ENCODE assay signal across 8 cellular contexts in genomic region chr20:51639206-51639832, GRCh38.
A peak's percentile ranks its signal among the peaks of the same experiment; 100 is the strongest.
DNase-seq lines count a peak whose midpoint lies in the region; ATAC-seq and TF ChIP-seq lines count a peak whose summit lies in the region.

No MANE protein-coding gene starts in this region.

- intact Hi-C loops in activated CD4-positive, alpha-beta T cell treated with anti-CD3 and anti-CD28 coated beads, Interleukin-2, amount 10 ng/mL, durations not matched to agents 24 days and 14 days (cut with micrococcal nuclease) = loop anchor here (1.0 to 10.0 kb wide), 4 partner anchors 161 to 575 kb away; no protein-coding TSS in a partner anchor
- intact Hi-C loops in dorsolateral prefrontal cortex (cut with DNase I) = loop anchor here (5.0 to 10.0 kb wide), 3 partner anchors 328 to 445 kb away; no protein-coding TSS in a partner anchor

- H3K9me3 Mint-ChIP-seq in activated CD4-positive, alpha-beta T cell treated with anti-CD3 and anti-CD28 coated beads, Interleukin-2, amount 10 ng/mL, durations not matched to agents 24 days and 14 days = no peaks in the 10 kb centered on the region

- H3K4me1 Mint-ChIP-seq in activated CD4-positive, alpha-beta T cell treated with anti-CD3 and anti-CD28 coated beads, Interleukin-2, amount 10 ng/mL, durations not matched to agents 24 days and 14 days = peaks cover 3% of the 10 kb centered on the region

- no peaks in the 10 kb centered on the region for H3K27me3 ChIP-seq in dorsolateral prefrontal cortex

- no peaks in the 10 kb centered on the region for H3K36me3 Mint-ChIP-seq in activated CD4-positive, alpha-beta T cell treated with anti-CD3 and anti-CD28 coated beads, Interleukin-2, amount 10 ng/mL, durations not matched to agents 24 days and 14 days (ENCODE audit: low read depth)

- no peak overlapping the region for H3K4me3 Mint-ChIP-seq in activated CD4-positive, alpha-beta T cell treated with anti-CD3 and anti-CD28 coated beads, Interleukin-2, amount 10 ng/mL, durations not matched to agents 24 days and 14 days

- TF ChIP-seq CTCF in AG09309 (IDR thresholded peaks at IDR 0.05; ENCODE audit: control insufficient read depth, insufficient read depth, low read depth, low read length, missing control alignments) (peak; percentile 85), dorsolateral prefrontal cortex (IDR thresholded peaks at IDR 0.05 in 54 of 56, conservative IDR thresholded peaks at IDR 0.05 in 2 of 56; ENCODE audit: low read depth in 1 of 56, partially characterized antibody in 56 of 56) (peak; percentile 39 to 90 (median 83))

- H3K27ac Mint-ChIP-seq in activated CD4-positive, alpha-beta T cell treated with anti-CD3 and anti-CD28 coated beads, Interleukin-2, amount 10 ng/mL, durations not matched to agents 24 days and 14 days = no peak overlapping the region

- peak overlapping the region in 2 of 59 donors; percentile 14 to 43 for H3K27ac ChIP-seq in dorsolateral prefrontal cortex

- peaks cover 2% of the 10 kb centered on the region for H3K27me3 Mint-ChIP-seq in activated CD4-positive, alpha-beta T cell treated with anti-CD3 and anti-CD28 coated beads, Interleukin-2, amount 10 ng/mL, durations not matched to agents 24 days and 14 days

- ATAC-seq in GM18861 (IDR thresholded peaks at IDR 0.05; ENCODE audit: unreplicated experiment) = peak; percentile 45

- DNase-seq in AG09309 (ENCODE audit: low read depth) (no peak), NCI-H2227 treated with DMSO at 0.1 percent for 48 hours (lab: John Stamatoyannopoulos, UW) (peak; percentile 56), dorsolateral prefrontal cortex (peak in 9 of 10 donors; percentile 52 to 79 (median 69)), medulla oblongata (ENCODE audit: extremely low spot score) (peak; percentile 69), mesenteric fat pad (ENCODE audit: low spot score) (no peak)
- peak; percentile 82 for DNase-seq in activated CD4-positive, alpha-beta T cell treated with anti-CD3 and anti-CD28 coated beads, Interleukin-2, amount 10 ng/mL, durations not matched to agents 24 days and 14 days
- DNase-seq in stimulated activated CD8-positive, alpha-beta memory T cell treated with anti-CD3 and anti-CD28 coated beads, Interleukin-2, amount 100 ng/mL, for 48 hours (ENCODE audit: low read depth in 2 of 2) = peak; percentile 61 to 68

- H3K4me3 ChIP-seq in AG09309 (ENCODE audit: control insufficient read depth, low read depth, low read length) (no peak overlapping the region), dorsolateral prefrontal cortex (no peak overlapping the region)

Comparison
In these comparisons a context has a peak if more than half of its experiments do, and no peak if none do; other contexts are left out.
1. DNase-seq: peak in NCI-H2227 treated with DMSO at 0.1 percent for 48 hours (single experiment), activated CD4-positive, alpha-beta T cell treated with anti-CD3 and anti-CD28 coated beads, Interleukin-2, amount 10 ng/mL, durations not matched to agents 24 days and 14 days (single experiment), dorsolateral prefrontal cortex (9 of 10), medulla oblongata (single experiment) and stimulated activated CD8-positive, alpha-beta memory T cell treated with anti-CD3 and anti-CD28 coated beads, Interleukin-2, amount 100 ng/mL, for 48 hours (2 of 2); none in AG09309 (single experiment) and mesenteric fat pad (single experiment).